Comparison of ENCODE assay signal across 1 cellular context in the genomic region with DNA sequence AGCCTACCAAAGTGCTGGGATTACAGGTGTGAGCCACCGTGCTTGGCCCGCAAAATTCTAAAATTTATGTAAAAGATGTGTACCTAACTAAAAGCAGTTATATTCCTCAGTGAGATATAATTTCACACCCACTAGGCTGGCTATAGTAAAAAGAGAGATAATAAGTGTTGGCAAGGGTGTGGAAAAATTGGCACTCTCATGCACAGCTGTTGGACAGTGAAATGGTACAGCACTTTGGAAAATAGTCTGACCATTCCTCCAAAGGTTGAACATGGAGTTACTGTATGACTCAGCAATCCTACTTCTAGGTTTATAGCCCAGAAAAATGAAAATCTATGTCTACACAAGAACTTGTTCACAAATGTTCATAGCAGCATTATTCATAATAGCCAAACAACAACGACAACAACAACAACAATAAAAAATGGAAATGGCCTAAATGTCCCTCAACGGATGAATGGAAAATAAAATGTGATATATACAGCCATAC.
TF ChIP-seq lines count a peak whose summit lies in the region.

No MANE protein-coding gene starts in this region.

TF ChIP-seq in HepG2, 621 proteins besides CTCF, POLR2A, EP300 and RAD21:
- no peak for TF ChIP-seq ZNF687 (CRISPR knock-in tag; IDR thresholded peaks at IDR 0.05)
- TF ChIP-seq PHF8 (CRISPR knock-in tag; IDR thresholded peaks at IDR 0.05) = no peak
- TF ChIP-seq NFE2L2 (IDR thresholded peaks at IDR 0.05; ENCODE audit: low read length) = peak; percentile 88
- TF ChIP-seq, protein P1, sequence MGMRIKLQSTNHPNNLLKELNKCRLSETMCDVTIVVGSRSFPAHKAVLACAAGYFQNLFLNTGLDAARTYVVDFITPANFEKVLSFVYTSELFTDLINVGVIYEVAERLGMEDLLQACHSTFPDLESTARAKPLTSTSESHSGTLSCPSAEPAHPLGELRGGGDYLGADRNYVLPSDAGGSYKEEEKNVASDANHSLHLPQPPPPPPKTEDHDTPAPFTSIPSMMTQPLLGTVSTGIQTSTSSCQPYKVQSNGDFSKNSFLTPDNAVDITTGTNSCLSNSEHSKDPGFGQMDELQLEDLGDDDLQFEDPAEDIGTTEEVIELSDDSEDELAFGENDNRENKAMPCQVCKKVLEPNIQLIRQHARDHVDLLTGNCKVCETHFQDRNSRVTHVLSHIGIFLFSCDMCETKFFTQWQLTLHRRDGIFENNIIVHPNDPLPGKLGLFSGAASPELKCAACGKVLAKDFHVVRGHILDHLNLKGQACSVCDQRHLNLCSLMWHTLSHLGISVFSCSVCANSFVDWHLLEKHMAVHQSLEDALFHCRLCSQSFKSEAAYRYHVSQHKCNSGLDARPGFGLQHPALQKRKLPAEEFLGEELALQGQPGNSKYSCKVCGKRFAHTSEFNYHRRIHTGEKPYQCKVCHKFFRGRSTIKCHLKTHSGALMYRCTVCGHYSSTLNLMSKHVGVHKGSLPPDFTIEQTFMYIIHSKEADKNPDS (CRISPR knock-in tag; IDR thresholded peaks at IDR 0.05) = no peak
- TF ChIP-seq, protein P2, sequence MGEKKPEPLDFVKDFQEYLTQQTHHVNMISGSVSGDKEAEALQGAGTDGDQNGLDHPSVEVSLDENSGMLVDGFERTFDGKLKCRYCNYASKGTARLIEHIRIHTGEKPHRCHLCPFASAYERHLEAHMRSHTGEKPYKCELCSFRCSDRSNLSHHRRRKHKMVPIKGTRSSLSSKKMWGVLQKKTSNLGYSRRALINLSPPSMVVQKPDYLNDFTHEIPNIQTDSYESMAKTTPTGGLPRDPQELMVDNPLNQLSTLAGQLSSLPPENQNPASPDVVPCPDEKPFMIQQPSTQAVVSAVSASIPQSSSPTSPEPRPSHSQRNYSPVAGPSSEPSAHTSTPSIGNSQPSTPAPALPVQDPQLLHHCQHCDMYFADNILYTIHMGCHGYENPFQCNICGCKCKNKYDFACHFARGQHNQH (CRISPR knock-in tag; IDR thresholded peaks at IDR 0.05) = no peak
- peak in 1 of 2 experiments; percentile 63; a peak in 2 of 4 replicates for TF ChIP-seq MAFK (conservative IDR thresholded peaks at IDR 0.05 in 1 of 2, IDR thresholded peaks at IDR 0.05 in 1 of 2; ENCODE audit: low read length in 2 of 2)
- no peak for TF ChIP-seq GATAD1 (CRISPR knock-in tag; IDR thresholded peaks at IDR 0.05)
- TF ChIP-seq HMG20B (CRISPR knock-in tag; conservative IDR thresholded peaks at IDR 0.05) = no peak
- no peak for TF ChIP-seq ZBTB38 (CRISPR knock-in tag; IDR thresholded peaks at IDR 0.05)
- TF ChIP-seq NFE2L1 (CRISPR knock-in tag; IDR thresholded peaks at IDR 0.05; ENCODE audit: borderline replicate concordance) = no peak
- TF ChIP-seq EZH2 (conservative IDR thresholded peaks at IDR 0.05; ENCODE audit: low read depth, low read length) = no peak
- TF ChIP-seq ZFYVE20 (CRISPR knock-in tag; IDR thresholded peaks at IDR 0.05; ENCODE audit: borderline replicate concordance, low read depth) = no peak
- TF ChIP-seq TBL1XR1 (IDR thresholded peaks at IDR 0.05; ENCODE audit: borderline replicate concordance, low read length, partially characterized antibody) = no peak
- peak; percentile 50 for TF ChIP-seq MAFF (IDR thresholded peaks at IDR 0.05; ENCODE audit: low read depth, low read length)
- TF ChIP-seq SP1 (IDR thresholded peaks at IDR 0.05) = no peak
- no peak for TF ChIP-seq SP1 (CRISPR knock-in tag; IDR thresholded peaks at IDR 0.05)
- no peak for TF ChIP-seq ERF (CRISPR knock-in tag; IDR thresholded peaks at IDR 0.05)
- no peak for TF ChIP-seq JUN (CRISPR knock-in tag; IDR thresholded peaks at IDR 0.05)
- no peak for TF ChIP-seq THAP9 (CRISPR knock-in tag; IDR thresholded peaks at IDR 0.05; ENCODE audit: borderline replicate concordance)
- TF ChIP-seq ZNF781 (CRISPR knock-in tag; IDR thresholded peaks at IDR 0.05; ENCODE audit: borderline replicate concordance, not compliant biosample characterization) = no peak
- TF ChIP-seq MED1 (CRISPR knock-in tag; IDR thresholded peaks at IDR 0.05) = no peak
- TF ChIP-seq NFE2 (CRISPR knock-in tag; IDR thresholded peaks at IDR 0.05) = peak; percentile 43; the same call in 1 of the 2 replicates
- TF ChIP-seq ZNF34 (CRISPR knock-in tag; IDR thresholded peaks at IDR 0.05; ENCODE audit: borderline replicate concordance) = no peak
- peak; percentile 90 for TF ChIP-seq ZNF7 (CRISPR knock-in tag; IDR thresholded peaks at IDR 0.05)
